In genomic region chr6:141988954-141989705, GRCh38 we compare ENCODE assay signal across 9 cellular contexts.
DNase-seq lines count a peak whose midpoint lies in the region; ATAC-seq, FAIRE-seq and TF ChIP-seq lines count a peak whose summit lies in the region.
"Had no signal": no experiment of that assay in that cellular context is flagged by ENCODE, and none has a peak within 500 bp of the region (broad histone marks: within the 10 kb centered on the region; RNA-seq: fewer than 3 reads in every experiment).

No MANE protein-coding gene starts in this region.

- H2AK5ac ChIP-seq in H9 (ENCODE audit: insufficient read length, low read length): no peak overlapping the region

- POLR2A ChIA-PET in A549 (lab: Yijun Ruan, JAX): no interaction called here

- no peak overlapping the region for H3T11ph ChIP-seq in H9 (ENCODE audit: low read length)

- H3K4me3 ChIP-seq in A549: no peak overlapping the region
- H3K4me3 ChIP-seq in GM06990 (replicated peaks; ENCODE audit: low read depth, low read length): no peak overlapping the region

- no peak for FAIRE-seq in A549 (lab: Jason Lieb, UNC)

- WGBS in A549 (ENCODE audit: missing lambda C conversion rate): 42% methylated on average over 2 of the region's 2 CpGs
- no CpG with 5 or more reads among the region's 2 CpGs for WGBS in H9 (ENCODE audit: extremely low coverage, insufficient read length, low lambda C conversion rate)

- H3K27ac Mint-ChIP-seq in H9: peak overlapping the region in 1 of 3 experiments; percentile 63; a peak in 1 of 7 replicates
- H3K27ac Mint-ChIP-seq in effector memory CD8-positive, alpha-beta T cell: no peak overlapping the region
- no peak overlapping the region for H3K27ac Mint-ChIP-seq in nephron progenitor cell

- CTCF ChIA-PET in A549 (lab: Yijun Ruan, JAX): interaction anchor here (0.7 to 2.6 kb wide), 18 partner anchors 9 to 127 kb away, joined by 3 to 28 read pairs (median 4); no protein-coding TSS in a partner anchor

- in situ Hi-C loops in KBM-7 (cut with MboI; ENCODE audit: low pct_unique_long_range_greater_than_20kb, low sequenced_read_pairs): no loop called here

- TF ChIP-seq POLR2A in A549 (IDR thresholded peaks at IDR 0.05; ENCODE audit: low read length): no peak

- H3K9me3 Mint-ChIP-seq in H9: peaks cover 3 to 8% of the 10 kb centered on the region in 2 experiments; a peak in 3 of 5 replicates
- H3K9me3 Mint-ChIP-seq in effector memory CD8-positive, alpha-beta T cell: peaks cover 0 to 6% of the 10 kb centered on the region in 2 donors
- H3K9me3 Mint-ChIP-seq in nephron progenitor cell: no peaks in the 10 kb centered on the region

- H2BK120ac ChIP-seq in H9 (ENCODE audit: low read depth, low read length, poor library complexity, severe bottlenecking): no peak overlapping the region

- no peak overlapping the region for H4K8ac ChIP-seq in H9 (replicated peaks; ENCODE audit: insufficient read length, low read depth, low read length)

- H3K4me1 ChIP-seq in A549 (no peaks in the 10 kb centered on the region), H9 (ENCODE audit: insufficient read depth, low read length) (peaks cover 7% of the 10 kb centered on the region; the same call in 1 of the 2 replicates)

- no peak overlapping the region for H3K9ac ChIP-seq in H9 (ENCODE audit: extremely low read depth, insufficient read length, low read length)

- peak in 1 of 2 experiments; percentile 66; a peak in 4 of 6 replicates for ATAC-seq in A549
- ATAC-seq in effector memory CD8-positive, alpha-beta T cell (replicated peaks): peak; percentile 49

- H3K9me3 ChIP-seq in A549 (no peaks in the 10 kb centered on the region), H9 (ENCODE audit: control insufficient read depth, low read depth, low read length) (no peaks in the 10 kb centered on the region)
- H3K9me3 ChIP-seq: neutrophil had no signal

- TF ChIP-seq CTCF in A549 (IDR thresholded peaks at IDR 0.05) (peak; percentile 66), GM06990 (IDR thresholded peaks at IDR 0.05; ENCODE audit: insufficient read depth, low read length, poor library complexity, severe bottlenecking) (peak; percentile 73), H9 (conservative IDR thresholded peaks at IDR 0.05) (peak; percentile 88), nephron progenitor cell (IDR thresholded peaks at IDR 0.05) (peak; percentile 70)

- peaks cover 9 to 14% (median 11%) of the 10 kb centered on the region in 3 experiments; a peak in 6 of 7 replicates for H3K36me3 Mint-ChIP-seq in H9 (ENCODE audit: insufficient read depth in 1 of 3, low read depth in 3 of 3)
- H3K36me3 Mint-ChIP-seq in effector memory CD8-positive, alpha-beta T cell (ENCODE audit: insufficient read depth): no peaks in the 10 kb centered on the region
- no peaks in the 10 kb centered on the region for H3K36me3 Mint-ChIP-seq in nephron progenitor cell (ENCODE audit: low read depth)

- H4K5ac ChIP-seq in H9 (ENCODE audit: insufficient read length, low read depth, low read length): no peak overlapping the region

- H3K23me2 ChIP-seq in H9 (ENCODE audit: insufficient read length, low read depth, low read length, poor library complexity, severe bottlenecking): no peaks in the 10 kb centered on the region

- peak; percentile 20 to 61 for DNase-seq in A549 (ENCODE audit: low read depth in 1 of 2, low spot score in 1 of 2)
- peak; percentile 7 for DNase-seq in GM06990 (ENCODE audit: extremely low read depth, insufficient read length)
- peak; percentile 69 for DNase-seq in H9
- DNase-seq in KBM-7: peak; percentile 38
- peak; percentile 13 for DNase-seq in SKM-1 treated with dmso at 0.1 percent for 144 hours (lab: John Stamatoyannopoulos, UW; ENCODE audit: unreplicated experiment)
- DNase-seq in effector memory CD8-positive, alpha-beta T cell: peak; percentile 5 to 10 (median 7)
- peak; percentile 30 for DNase-seq in nephron progenitor cell
- no peak for DNase-seq in effector CD8-positive, alpha-beta T cell (lab: John Stamatoyannopoulos, UW)

- no peak overlapping the region for H2BK5ac ChIP-seq in H9 (ENCODE audit: insufficient read length, low read length)

- H3K18ac ChIP-seq in H9 (ENCODE audit: insufficient read length, low read depth, low read length): no peak overlapping the region

- no peak overlapping the region for H3K23ac ChIP-seq in H9 (ENCODE audit: insufficient read length, low read depth, low read length)

- peaks cover 18 to 19% of the 10 kb centered on the region in 2 experiments for H3K4me1 Mint-ChIP-seq in H9
- H3K4me1 Mint-ChIP-seq in effector memory CD8-positive, alpha-beta T cell (ENCODE audit: low read depth in 2 of 2): no peaks in the 10 kb centered on the region
- H3K4me1 Mint-ChIP-seq in nephron progenitor cell: no peaks in the 10 kb centered on the region

- no peak for TF ChIP-seq EP300 in A549 (IDR thresholded peaks at IDR 0.05)

- H3K79me1 ChIP-seq in H9 (ENCODE audit: insufficient read depth, low read depth, low read length, poor library complexity, severe bottlenecking): no peaks in the 10 kb centered on the region

- no peaks in the 10 kb centered on the region for H4K20me1 ChIP-seq in H9 (ENCODE audit: control insufficient read depth, insufficient read depth, insufficient read length)

- no peak overlapping the region for H3K4ac ChIP-seq in H9 (ENCODE audit: low read depth, low read length)

- H3K27me3 Mint-ChIP-seq in H9 (ENCODE audit: low read depth) (no peaks in the 10 kb centered on the region), nephron progenitor cell (ENCODE audit: low read depth, poor library complexity) (no peaks in the 10 kb centered on the region)
- H3K27me3 Mint-ChIP-seq in effector memory CD8-positive, alpha-beta T cell: no peaks in the 10 kb centered on the region

- H3K27me3 ChIP-seq in GM06990 (replicated peaks; ENCODE audit: control insufficient read depth, insufficient read depth, low read length): no peaks in the 10 kb centered on the region
- H3K27me3 ChIP-seq in H9 (ENCODE audit: insufficient read depth, low read length): no peaks in the 10 kb centered on the region; the same call in 1 of the 2 replicates
- H3K27me3 ChIP-seq: neutrophil had no signal

- H3K56ac ChIP-seq in H9 (ENCODE audit: insufficient read length, low read depth, low read length): no peak overlapping the region

- TF ChIP-seq RAD21 in A549 (conservative IDR thresholded peaks at IDR 0.05 in 1 of 2, IDR thresholded peaks at IDR 0.05 in 1 of 2): peak; percentile 83 to 87

- no peak overlapping the region for H2BK20ac ChIP-seq in H9 (ENCODE audit: low read depth, low read length, poor library complexity, severe bottlenecking)

- H2BK15ac ChIP-seq in H9 (ENCODE audit: low read depth, low read length): no peak overlapping the region

- no peaks in the 10 kb centered on the region for H3K79me2 ChIP-seq in H9 (ENCODE audit: insufficient read depth, low read length)

- H4K91ac ChIP-seq in H9 (ENCODE audit: insufficient read length, low read depth, low read length): no peak overlapping the region

- H3K14ac ChIP-seq in H9 (ENCODE audit: insufficient read depth, low read length): no peak overlapping the region

- H2BK12ac ChIP-seq in H9 (ENCODE audit: insufficient read length, low read depth, low read length): no peak overlapping the region

- H3K4me2 ChIP-seq in A549 (no peak overlapping the region), H9 (ENCODE audit: insufficient read depth, insufficient read length, low read length) (peak overlapping the region; percentile 7)

- H3K36me3 ChIP-seq in GM06990 (ENCODE audit: control insufficient read depth, insufficient read depth, low read length): no peaks in the 10 kb centered on the region
- H3K36me3 ChIP-seq: neutrophil had no signal

- no peak overlapping the region for H2AFZ ChIP-seq in H9 (ENCODE audit: low read length)

- H3K27ac ChIP-seq in A549 (no peak overlapping the region), H9 (ENCODE audit: insufficient read length, low read depth, low read length) (no peak overlapping the region)
- H3K27ac ChIP-seq: neutrophil had no signal

- H3K4me3 Mint-ChIP-seq in H9: no peak overlapping the region
- no peak overlapping the region for H3K4me3 Mint-ChIP-seq in effector memory CD8-positive, alpha-beta T cell
- no peak overlapping the region for H3K4me3 Mint-ChIP-seq in nephron progenitor cell

TF ChIP-seq in A549, 52 proteins besides CTCF, POLR2A, EP300 and RAD21:
- TF ChIP-seq TFCP2L1 (CRISPR knock-in tag; IDR thresholded peaks at IDR 0.05): no peak
- no peak for TF ChIP-seq JUN (IDR thresholded peaks at IDR 0.05)
- TF ChIP-seq EHMT2 (IDR thresholded peaks at IDR 0.05; ENCODE audit: low read depth): no peak
- TF ChIP-seq MAFK (IDR thresholded peaks at IDR 0.05; ENCODE audit: partially characterized antibody): peak; percentile 38
- TF ChIP-seq CHD4 (IDR thresholded peaks at IDR 0.05; ENCODE audit: borderline replicate concordance): no peak
- TF ChIP-seq, protein P1, sequence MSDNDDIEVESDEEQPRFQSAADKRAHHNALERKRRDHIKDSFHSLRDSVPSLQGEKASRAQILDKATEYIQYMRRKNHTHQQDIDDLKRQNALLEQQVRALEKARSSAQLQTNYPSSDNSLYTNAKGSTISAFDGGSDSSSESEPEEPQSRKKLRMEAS (IDR thresholded peaks at IDR 0.05): no peak
- peak; percentile 88 for TF ChIP-seq SMC3 (IDR thresholded peaks at IDR 0.05)
